In the genomic region with DNA sequence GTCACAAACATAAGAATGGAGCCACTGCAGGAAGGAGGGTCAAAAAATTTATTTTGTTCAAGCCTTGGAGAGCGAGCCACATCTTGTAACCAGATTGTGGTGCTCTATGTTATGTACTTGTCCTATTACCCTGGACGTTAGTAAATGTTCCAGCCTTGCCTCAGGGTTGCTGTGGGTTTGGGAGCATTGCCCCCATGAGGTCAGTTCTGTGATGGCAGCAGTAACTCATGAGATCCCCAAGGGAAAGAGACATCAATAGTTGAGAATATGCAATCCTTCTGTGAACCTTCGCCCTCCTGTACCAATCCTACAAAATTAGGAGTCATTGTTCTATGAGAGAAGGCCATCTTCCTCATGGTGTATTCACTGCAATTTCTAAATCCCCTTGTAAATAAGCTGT, we compare ENCODE assay signal across 9 cellular contexts. TPM values are rescaled to one million over a fixed set of nuclear protein-coding genes. Genes with fewer than 3 reads are reported as not detected.
DNase-seq lines count a peak whose midpoint lies in the region; ATAC-seq, FAIRE-seq and TF ChIP-seq lines count a peak whose summit lies in the region.
"Had no signal": no experiment of that assay in that cellular context is flagged by ENCODE, and none has a peak within 500 bp of the region (broad histone marks: within the 10 kb centered on the region; RNA-seq: fewer than 3 reads in every experiment).

No MANE protein-coding gene starts in this region.

- DNase-seq in AG09309 (ENCODE audit: low read depth): no peak
- no peak for DNase-seq in GM12892 (ENCODE audit: insufficient read length)
- DNase-seq in HuH-7.5 (ENCODE audit: low spot score): peak; percentile 41
- peak; percentile 56 for DNase-seq in hepatocyte (ENCODE audit: low spot score)
- no peak for DNase-seq in effector CD8-positive, alpha-beta T cell (lab: John Stamatoyannopoulos, UW)
- no peak for DNase-seq in psoas muscle
- DNase-seq in activated CD4-positive, CD25-positive, alpha-beta regulatory T cell (lab: John Stamatoyannopoulos, UW): no peak

- 43% methylated on average over 3 of the region's 3 CpGs for WGBS in hepatocyte (ENCODE audit: low lambda C conversion rate, missing lambda C conversion rate)
- 57 to 69% (median 58%) methylated on average over 3 of the region's 3 CpGs for WGBS in psoas muscle, 3 donors

- TF ChIP-seq POLR2A in GM12892 (IDR thresholded peaks at IDR 0.05; ENCODE audit: low read depth, low read length): no peak

- TF ChIP-seq CTCF in AG09309 (IDR thresholded peaks at IDR 0.05; ENCODE audit: control insufficient read depth, insufficient read depth, low read depth, low read length, missing control alignments) (peak; percentile 58), hepatocyte (IDR thresholded peaks at IDR 0.05; ENCODE audit: poor library complexity) (peak; percentile 53), psoas muscle (IDR thresholded peaks at IDR 0.05) (no peak)

- H3K27ac ChIP-seq in hepatocyte (no peak overlapping the region), psoas muscle (no peak overlapping the region)
- H3K27ac ChIP-seq: thoracic aorta had no signal

- H3K79me2 ChIP-seq in hepatocyte: no peaks in the 10 kb centered on the region

- H4K20me1 ChIP-seq in hepatocyte (ENCODE audit: insufficient read depth, poor library complexity, severe bottlenecking): no peaks in the 10 kb centered on the region

- H3K4me1 ChIP-seq in hepatocyte (ENCODE audit: insufficient read depth) (no peaks in the 10 kb centered on the region), psoas muscle (no peaks in the 10 kb centered on the region)

- H3K4me3 ChIP-seq in AG09309 (ENCODE audit: control insufficient read depth, low read depth, low read length) (no peak overlapping the region), hepatocyte (no peak overlapping the region), psoas muscle (no peak overlapping the region)
- H3K4me3 ChIP-seq: thoracic aorta had no signal

- no peaks in the 10 kb centered on the region for H3K9me3 ChIP-seq in hepatocyte (ENCODE audit: low read depth)
- no peaks in the 10 kb centered on the region for H3K9me3 ChIP-seq in psoas muscle
- H3K9me3 ChIP-seq: thoracic aorta had no signal

- H2AFZ ChIP-seq in hepatocyte: no peak overlapping the region

- no peaks in the 10 kb centered on the region for H3K36me3 ChIP-seq in hepatocyte (replicated peaks; ENCODE audit: insufficient read depth, low read depth)
- H3K36me3 ChIP-seq in psoas muscle (ENCODE audit: insufficient read depth in 1 of 2, low read depth in 1 of 2): no peaks in the 10 kb centered on the region
- H3K36me3 ChIP-seq: thoracic aorta had no signal

- peak; percentile 53 for FAIRE-seq in GM12892 (lab: Jason Lieb, UNC)

- H3K9me2 ChIP-seq in hepatocyte (replicated peaks; ENCODE audit: insufficient read depth): no peaks in the 10 kb centered on the region

- H3K4me2 ChIP-seq in hepatocyte: no peak overlapping the region

- intact Hi-C loops in psoas muscle (cut with DNase I): loop anchor here in 1 of 2 donors (5.0 kb wide), 2 partner anchors 81 to 1481 kb away; a partner anchor contains a TSS

- H3K27me3 ChIP-seq in hepatocyte (no peaks in the 10 kb centered on the region), psoas muscle (ENCODE audit: insufficient read depth in 3 of 3, low read length in 2 of 3) (no peaks in the 10 kb centered on the region)

- peak; percentile 91 for ATAC-seq in SK-N-SH treated with all-trans-retinoic acid at 6 μM for 48 hours
- ATAC-seq in psoas muscle: no peak

TF ChIP-seq in SK-N-SH treated with all-trans-retinoic acid at 6 μM for 48 hours, 23 proteins besides CTCF, POLR2A, EP300 and RAD21:
- TF ChIP-seq BACH2 (CRISPR knock-in tag; IDR thresholded peaks at IDR 0.05; ENCODE audit: borderline replicate concordance) (no peak), PPARA (CRISPR knock-in tag; IDR thresholded peaks at IDR 0.05; ENCODE audit: borderline replicate concordance) (no peak), ESRRG (CRISPR knock-in tag; IDR thresholded peaks at IDR 0.05) (no peak), ZFP30 (CRISPR knock-in tag; IDR thresholded peaks at IDR 0.05) (no peak), TCF4 (CRISPR knock-in tag; IDR thresholded peaks at IDR 0.05; ENCODE audit: borderline replicate concordance) (no peak), TOX (CRISPR knock-in tag; IDR thresholded peaks at IDR 0.05; ENCODE audit: borderline replicate concordance) (no peak)
- TF ChIP-seq, protein P1, sequence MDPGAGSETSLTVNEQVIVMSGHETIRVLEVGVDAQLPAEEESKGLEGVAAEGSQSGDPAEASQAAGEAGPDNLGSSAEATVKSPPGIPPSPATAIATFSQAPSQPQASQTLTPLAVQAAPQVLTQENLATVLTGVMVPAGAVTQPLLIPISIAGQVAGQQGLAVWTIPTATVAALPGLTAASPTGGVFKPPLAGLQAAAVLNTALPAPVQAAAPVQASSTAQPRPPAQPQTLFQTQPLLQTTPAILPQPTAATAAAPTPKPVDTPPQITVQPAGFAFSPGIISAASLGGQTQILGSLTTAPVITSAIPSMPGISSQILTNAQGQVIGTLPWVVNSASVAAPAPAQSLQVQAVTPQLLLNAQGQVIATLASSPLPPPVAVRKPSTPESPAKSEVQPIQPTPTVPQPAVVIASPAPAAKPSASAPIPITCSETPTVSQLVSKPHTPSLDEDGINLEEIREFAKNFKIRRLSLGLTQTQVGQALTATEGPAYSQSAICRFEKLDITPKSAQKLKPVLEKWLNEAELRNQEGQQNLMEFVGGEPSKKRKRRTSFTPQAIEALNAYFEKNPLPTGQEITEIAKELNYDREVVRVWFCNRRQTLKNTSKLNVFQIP (CRISPR knock-in tag; IDR thresholded peaks at IDR 0.05; ENCODE audit: borderline replicate concordance, low read depth): no peak
- TF ChIP-seq, protein P2, sequence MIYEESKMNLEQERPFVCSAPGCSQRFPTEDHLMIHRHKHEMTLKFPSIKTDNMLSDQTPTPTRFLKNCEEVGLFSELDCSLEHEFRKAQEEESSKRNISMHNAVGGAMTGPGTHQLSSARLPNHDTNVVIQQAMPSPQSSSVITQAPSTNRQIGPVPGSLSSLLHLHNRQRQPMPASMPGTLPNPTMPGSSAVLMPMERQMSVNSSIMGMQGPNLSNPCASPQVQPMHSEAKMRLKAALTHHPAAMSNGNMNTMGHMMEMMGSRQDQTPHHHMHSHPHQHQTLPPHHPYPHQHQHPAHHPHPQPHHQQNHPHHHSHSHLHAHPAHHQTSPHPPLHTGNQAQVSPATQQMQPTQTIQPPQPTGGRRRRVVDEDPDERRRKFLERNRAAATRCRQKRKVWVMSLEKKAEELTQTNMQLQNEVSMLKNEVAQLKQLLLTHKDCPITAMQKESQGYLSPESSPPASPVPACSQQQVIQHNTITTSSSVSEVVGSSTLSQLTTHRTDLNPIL (CRISPR knock-in tag; IDR thresholded peaks at IDR 0.05; ENCODE audit: low read depth): no peak
TF ChIP-seq in SK-N-SH treated with all-trans-retinoic acid at 6 μM for 48 hours: peak in this region for 0.

RNA-seq across cellular contexts. Expression of a gene that starts 16.4 kb away (rescaled TPM):
- polyA plus RNA-seq in GM12892 (2012; ENCODE audit: missing spikeins): 0.08 TPM
- total RNA-seq in hepatocyte (0.08 and 0.20 TPM in 2 replicates), psoas muscle (not detected)
- polyA plus RNA-seq in hepatocyte (0.38 TPM in 1 of 2 replicates, not detected in the other), psoas muscle (under 1 TPM; 0.10 to 0.70 (median 0.10) TPM)

RNA-seq across cellular contexts. Expression of a gene that starts 46.7 kb away (rescaled TPM):
- 1.6 TPM for polyA plus RNA-seq in GM12892 (2012; ENCODE audit: missing spikeins)
- total RNA-seq in hepatocyte (1.3 and 2.5 TPM in 2 replicates), psoas muscle (1 to 10 TPM in 2 of 4 donors, under 1 TPM in 2; 0.30 to 1.4 (median 1.1) TPM)
- polyA plus RNA-seq in hepatocyte (0.64 TPM in 2 replicates), psoas muscle (under 1 TPM; 0.22 to 0.41 (median 0.36) TPM)

Comparison
In these comparisons a context has a peak if more than half of its experiments do, and no peak if none do; other contexts are left out.
1. DNase-seq: peak in HuH-7.5 (single experiment) and hepatocyte (single experiment); none in AG09309 (single experiment), GM12892 (single experiment), effector CD8-positive, alpha-beta T cell (single experiment), psoas muscle (0 of 2) and activated CD4-positive, CD25-positive, alpha-beta regulatory T cell (0 of 4).